ENCODE assay signal across 2 cellular contexts in the genomic region with DNA sequence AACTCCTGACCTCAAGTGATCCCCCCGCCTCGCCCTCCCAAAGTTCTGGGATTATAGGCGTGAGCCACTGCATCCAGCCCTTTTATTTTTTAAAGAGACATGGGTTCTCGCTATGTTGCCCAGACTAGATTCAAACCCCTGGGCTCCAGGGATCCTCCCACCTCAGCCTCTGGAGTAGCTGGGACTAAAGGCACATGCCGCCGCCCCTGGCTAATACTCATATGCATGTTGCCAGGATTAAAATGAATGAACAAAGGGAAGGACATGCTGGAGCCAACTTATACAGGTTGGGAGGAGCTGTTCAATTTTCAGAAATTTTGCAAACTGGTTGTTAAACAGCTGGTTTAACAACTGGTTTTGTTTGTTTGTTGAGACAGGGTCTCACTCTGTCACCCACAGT.
TF ChIP-seq lines count a peak whose summit lies in the region.

No MANE protein-coding gene starts in this region.

TF ChIP-seq in A549, 52 proteins besides CTCF, POLR2A, EP300 and RAD21:
- TF ChIP-seq JUNB (IDR thresholded peaks at IDR 0.05) (no peak), FOSL2 (IDR thresholded peaks at IDR 0.05) (no peak), FOSL2 (CRISPR knock-in tag; IDR thresholded peaks at IDR 0.05) (no peak), NR3C1 (IDR thresholded peaks at IDR 0.05) (no peak), HOXA7 (CRISPR knock-in tag; IDR thresholded peaks at IDR 0.05) (no peak), FOSB (CRISPR knock-in tag; IDR thresholded peaks at IDR 0.05) (no peak), KDM1A (IDR thresholded peaks at IDR 0.05; ENCODE audit: low read depth) (no peak), ZC3H11A (IDR thresholded peaks at IDR 0.05) (no peak), CBX2 (IDR thresholded peaks at IDR 0.05; ENCODE audit: borderline replicate concordance, low read depth) (no peak), CHD4 (IDR thresholded peaks at IDR 0.05; ENCODE audit: borderline replicate concordance) (no peak), HEYL (CRISPR knock-in tag; IDR thresholded peaks at IDR 0.05) (no peak), KDM5A (IDR thresholded peaks at IDR 0.05) (no peak), RNF2 (IDR thresholded peaks at IDR 0.05; ENCODE audit: borderline replicate concordance, low read depth) (no peak), ESRRA (IDR thresholded peaks at IDR 0.05; ENCODE audit: borderline replicate concordance, low read length) (no peak)
- TF ChIP-seq, protein P1, sequence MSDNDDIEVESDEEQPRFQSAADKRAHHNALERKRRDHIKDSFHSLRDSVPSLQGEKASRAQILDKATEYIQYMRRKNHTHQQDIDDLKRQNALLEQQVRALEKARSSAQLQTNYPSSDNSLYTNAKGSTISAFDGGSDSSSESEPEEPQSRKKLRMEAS (IDR thresholded peaks at IDR 0.05) = no peak
- TF ChIP-seq, protein P2, sequence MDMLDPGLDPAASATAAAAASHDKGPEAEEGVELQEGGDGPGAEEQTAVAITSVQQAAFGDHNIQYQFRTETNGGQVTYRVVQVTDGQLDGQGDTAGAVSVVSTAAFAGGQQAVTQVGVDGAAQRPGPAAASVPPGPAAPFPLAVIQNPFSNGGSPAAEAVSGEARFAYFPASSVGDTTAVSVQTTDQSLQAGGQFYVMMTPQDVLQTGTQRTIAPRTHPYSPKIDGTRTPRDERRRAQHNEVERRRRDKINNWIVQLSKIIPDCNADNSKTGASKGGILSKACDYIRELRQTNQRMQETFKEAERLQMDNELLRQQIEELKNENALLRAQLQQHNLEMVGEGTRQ (IDR thresholded peaks at IDR 0.05) = no peak
- TF ChIP-seq, protein P3, sequence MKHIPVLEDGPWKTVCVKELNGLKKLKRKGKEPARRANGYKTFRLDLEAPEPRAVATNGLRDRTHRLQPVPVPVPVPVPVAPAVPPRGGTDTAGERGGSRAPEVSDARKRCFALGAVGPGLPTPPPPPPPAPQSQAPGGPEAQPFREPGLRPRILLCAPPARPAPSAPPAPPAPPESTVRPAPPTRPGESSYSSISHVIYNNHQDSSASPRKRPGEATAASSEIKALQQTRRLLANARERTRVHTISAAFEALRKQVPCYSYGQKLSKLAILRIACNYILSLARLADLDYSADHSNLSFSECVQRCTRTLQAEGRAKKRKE (CRISPR knock-in tag; IDR thresholded peaks at IDR 0.05; ENCODE audit: low read depth) = no peak
- TF ChIP-seq, protein P4, sequence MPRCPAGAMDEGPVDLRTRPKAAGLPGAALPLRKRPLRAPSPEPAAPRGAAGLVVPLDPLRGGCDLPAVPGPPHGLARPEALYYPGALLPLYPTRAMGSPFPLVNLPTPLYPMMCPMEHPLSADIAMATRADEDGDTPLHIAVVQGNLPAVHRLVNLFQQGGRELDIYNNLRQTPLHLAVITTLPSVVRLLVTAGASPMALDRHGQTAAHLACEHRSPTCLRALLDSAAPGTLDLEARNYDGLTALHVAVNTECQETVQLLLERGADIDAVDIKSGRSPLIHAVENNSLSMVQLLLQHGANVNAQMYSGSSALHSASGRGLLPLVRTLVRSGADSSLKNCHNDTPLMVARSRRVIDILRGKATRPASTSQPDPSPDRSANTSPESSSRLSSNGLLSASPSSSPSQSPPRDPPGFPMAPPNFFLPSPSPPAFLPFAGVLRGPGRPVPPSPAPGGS (IDR thresholded peaks at IDR 0.05) = no peak

TF ChIP-seq in endothelial cell of umbilical vein, 7 proteins besides CTCF, POLR2A, EP300 and RAD21:
- TF ChIP-seq FOS (IDR thresholded peaks at IDR 0.05; ENCODE audit: borderline replicate concordance, insufficient read depth, low read length) = no peak
